ENCODE assay signal across 8 cellular contexts in genomic region chr9:68706579-68707201, GRCh38.
A peak's percentile ranks its signal among the peaks of the same experiment; 100 is the strongest.
DNase-seq lines count a peak whose midpoint lies in the region; ATAC-seq and TF ChIP-seq lines count a peak whose summit lies in the region.

No MANE protein-coding gene starts in this region.

- peaks cover 0 to 25% (median 20%) of the 10 kb centered on the region in 5 donors for H3K4me1 ChIP-seq in subcutaneous abdominal adipose tissue (ENCODE audit: control insufficient read depth in 5 of 5, insufficient read depth in 5 of 5, low read length in 5 of 5)

- no peak overlapping the region for H3K27ac ChIP-seq in subcutaneous abdominal adipose tissue (ENCODE audit: low read depth, low read length)

- H3K27me3 ChIP-seq in subcutaneous abdominal adipose tissue (ENCODE audit: control insufficient read depth in 5 of 5, insufficient read depth in 4 of 5, low read length in 5 of 5): peaks cover 3 to 30% (median 9%) of the 10 kb centered on the region in 5 donors

- H3K36me3 ChIP-seq in subcutaneous abdominal adipose tissue (ENCODE audit: control insufficient read depth in 5 of 5, insufficient read depth in 5 of 5, low read length in 5 of 5): no peaks in the 10 kb centered on the region

- no peak for TF ChIP-seq CTCF in GM10248 (IDR thresholded peaks at IDR 0.05; ENCODE audit: control extremely low read depth, extremely low read depth, low read depth, missing control alignments)

- POLR2A ChIA-PET in GM10248 (lab: Yijun Ruan, JAX): interaction anchor here (0.6 kb wide), 1 partner anchor 291 kb away, joined by 4 read pairs; no protein-coding TSS in a partner anchor

- H3K9me3 ChIP-seq in iPS-18c (ENCODE audit: control insufficient read depth, insufficient read depth, low read length) (no peaks in the 10 kb centered on the region), subcutaneous abdominal adipose tissue (ENCODE audit: control insufficient read depth in 5 of 5, low read length in 5 of 5) (no peaks in the 10 kb centered on the region)

- no peak overlapping the region for H3K9ac ChIP-seq in subcutaneous abdominal adipose tissue (ENCODE audit: low read length in 5 of 5)

- DNase-seq in GM10248 (ENCODE audit: extremely low spot score) (peak; percentile 54), NAMALWA (ENCODE audit: low spot score) (peak; percentile 60), SHP77 (lab: John Stamatoyannopoulos, UW) (no peak), cortex of kidney (lab: John Stamatoyannopoulos, UW) (no peak)
- no peak for DNase-seq in central memory CD4-positive, alpha-beta T cell

- H3K4me3 ChIP-seq in iPS-18c (ENCODE audit: insufficient read depth, low read depth, low read length): peak overlapping the region; percentile 68
- H3K4me3 ChIP-seq in subcutaneous abdominal adipose tissue (ENCODE audit: low read depth in 1 of 5, low read length in 5 of 5): peak overlapping the region in 3 of 5 donors; percentile 66 to 76 (median 71)

- CTCF ChIA-PET in GM10248 (lab: Yijun Ruan, JAX): interaction anchor here (1.2 to 3.9 kb wide), 4 partner anchors 22 to 140 kb away, joined by 3 to 17 read pairs (median 4); no protein-coding TSS in a partner anchor

- ATAC-seq in GM21381 (IDR thresholded peaks at IDR 0.05; ENCODE audit: unreplicated experiment): peak; percentile 30

Comparison
In these comparisons a context has a peak if more than half of its experiments do, and no peak if none do; other contexts are left out.
1. DNase-seq: peak in GM10248 (single experiment) and NAMALWA (single experiment); none in SHP77 (0 of 2), central memory CD4-positive, alpha-beta T cell (single experiment) and cortex of kidney (single experiment).